In genomic region chr18:76938619-76939018, GRCh38 we compare ENCODE assay signal across 17 cellular contexts.
"Had no signal": no experiment of that assay in that cellular context is flagged by ENCODE, and none has a peak within 500 bp of the region (broad histone marks: within the 10 kb centered on the region; RNA-seq: fewer than 3 reads in every experiment).

No MANE protein-coding gene starts in this region.

- DNase-seq: KBM-7, NCI-H1092, NCI-H1105 treated with DMSO at 0.1 percent for 48 hours, NCI-H1417 treated with DMSO at 0.1 percent for 48 hours, NCI-H146, NCI-H1694 treated with DMSO at 0.1 percent for 48 hours, NCI-H2029, NCI-H2081 treated with DMSO at 0.1 percent for 48 hours, NCI-H2171, NCI-H226, NCI-H446, NCI-H510A, NCI-H524 treated with DMSO at 0.1 percent for 48 hours, NCI-H69, NCI-H774, SHP77, SK-N-SH had no signal
